ENCODE assay signal across 30 cellular contexts in genomic region chr4:136150046-136150445, GRCh38.
"Had no signal": no experiment of that assay in that cellular context is flagged by ENCODE, and none has a peak within 500 bp of the region (broad histone marks: within the 10 kb centered on the region; RNA-seq: fewer than 3 reads in every experiment).

No MANE protein-coding gene starts in this region.

- H3K4me2 ChIP-seq: PC-9 had no signal

- H3K9me3 ChIP-seq: MG63 had no signal

- H3K36me3 ChIP-seq: MG63 had no signal

- H2AFZ ChIP-seq: PC-9 had no signal

- H3K27me3 ChIP-seq: MG63 had no signal

- FAIRE-seq: bronchial epithelial cell had no signal

- H3K4me3 ChIP-seq: MG63, PC-9 had no signal

- H3K27ac ChIP-seq: PC-9 had no signal

- ATAC-seq: activated CD4-positive, alpha-beta T cell treated with anti-CD3 and anti-CD28 coated beads for 36 hours; activated CD4-positive, CD25-positive, alpha-beta regulatory T cell treated with anti-CD3 and anti-CD28 coated beads, Interleukin-2, amount 50 U/mL, for 24 hours; activated naive CD8-positive, alpha-beta T cell treated with anti-CD3 and anti-CD28 coated beads, Interleukin-2, amount 50 U/mL, for 24 hours; activated T-cell treated with anti-CD3 and anti-CD28 coated beads, Interleukin-2, amount 50 U/mL, for 4 hours had no signal

- DNase-seq: activated CD4-positive, alpha-beta memory T cell treated with anti-CD3 and anti-CD28 coated beads for 36 hours; activated CD4-positive, alpha-beta T cell treated with anti-CD3 and anti-CD28 coated beads for 36 hours; activated CD4-positive, alpha-beta T cell treated with anti-CD3 and anti-CD28 coated beads, Interleukin-2, amount 50 U/mL, for 1 hour; activated CD8-positive, alpha-beta memory T cell treated with anti-CD3 and anti-CD28 coated beads, Interleukin-2, amount 50 U/mL, for 4 hours; activated effector memory CD4-positive, alpha-beta T cell treated with Interleukin-2 at 50 U/mL for 16 hours; activated naive CD4-positive, alpha-beta T cell treated with anti-CD3 and anti-CD28 coated beads, Interleukin-2, amount 10 ng/mL, durations not matched to agents 7 days and 5 days; activated naive CD8-positive, alpha-beta T cell treated with anti-CD3 and anti-CD28 coated beads, Interleukin-2, amount 50 U/mL, for 24 hours; activated T-cell treated with anti-CD3 and anti-CD28 coated beads for 4 hours; activated T-cell treated with anti-CD3 and anti-CD28 coated beads, Interleukin-2, amount 50 U/mL, for 4 hours; anterior cingulate cortex; caudate nucleus; cerebellar nuclear complex; Karpas-422; MG63; NCI-H1048; NCI-H1105 treated with DMSO at 0.1 percent for 48 hours; NCI-H1436; NCI-H1694; NCI-H1930; NCI-H2081 treated with DMSO at 0.1 percent for 48 hours; NCI-H345; NCI-H526; NCI-H748 treated with DMSO at 0.1 percent for 48 hours; NK-92 treated with Interleukin-12 subunit alpha and Interleukin-12 subunit beta, amount 100 ng/mL, for 24 hours; PC-9; Right ventricle myocardium superior; SW 1271; T1000 had no signal
